Comparison of ENCODE assay signal across 8 cellular contexts in the genomic region with DNA sequence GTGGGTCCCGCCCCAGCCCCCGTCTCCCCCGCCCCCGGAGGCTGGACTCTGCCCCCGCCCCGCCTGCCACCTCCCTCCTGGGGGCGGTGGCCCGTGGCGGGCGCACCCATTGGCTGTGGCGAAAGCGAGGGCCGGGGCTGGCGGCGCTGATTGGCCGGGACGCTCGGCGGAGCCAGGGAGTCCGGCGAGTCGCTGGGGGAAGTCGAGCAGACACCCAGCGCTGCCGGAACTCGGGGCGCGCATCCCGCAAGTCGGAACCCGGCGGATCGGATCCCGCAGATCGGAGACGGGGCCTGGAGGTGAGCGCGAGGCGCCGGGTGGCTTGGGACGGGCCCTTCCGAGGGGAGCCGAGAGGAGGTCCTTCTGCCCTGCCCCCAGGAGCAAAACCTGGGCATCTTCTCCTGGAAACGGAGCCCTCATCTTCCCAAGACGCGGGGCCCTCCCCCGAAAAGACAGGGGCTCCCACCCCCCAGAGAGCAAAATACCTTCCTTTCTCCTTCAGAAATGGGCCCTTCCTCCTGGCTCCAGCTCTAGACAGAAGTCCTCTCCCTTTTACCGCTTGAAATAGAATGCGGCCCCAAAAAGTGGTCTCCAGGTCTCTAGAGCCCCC. TPM values are rescaled to one million over a fixed set of nuclear protein-coding genes. Genes with fewer than 3 reads are reported as not detected.
DNase-seq lines count a peak whose midpoint lies in the region; ATAC-seq and TF ChIP-seq lines count a peak whose summit lies in the region.

A gene (plus strand): TSS at position 205 of the 610 bp plus-strand sequence. CDS start 61,123 bp downstream, outside the sequence.

- DNase-seq in CD4-positive, alpha-beta T cell = peak; percentile 78 to 89 (median 83)
- DNase-seq in NCI-H82 treated with DMSO at 0.1 percent for 48 hours (lab: John Stamatoyannopoulos, UW; ENCODE audit: unreplicated experiment) (peak; percentile 33), mesenteric fat pad (ENCODE audit: low spot score) (peak; percentile 97)
- peak; percentile 64 to 79 (median 75) for DNase-seq in activated CD8-positive, alpha-beta memory T cell treated with anti-CD3 and anti-CD28 coated beads for 48 hours (ENCODE audit: low read depth in 2 of 3, low spot score in 2 of 3)
- DNase-seq in effector memory CD8-positive, alpha-beta T cell = peak; percentile 83 to 87 (median 85)
- DNase-seq in stimulated activated CD8-positive, alpha-beta memory T cell treated with anti-CD3 and anti-CD28 coated beads, Interleukin-15, amount 100 ng/mL, for 1 hour (ENCODE audit: low read depth) = peak; percentile 69

- H3K27ac Mint-ChIP-seq in CD4-positive, alpha-beta T cell = peak within 1 kb of the TSS; percentile 91
- H3K27ac Mint-ChIP-seq in effector memory CD8-positive, alpha-beta T cell = peak within 1 kb of the TSS; percentile 89 to 95

- H3K27me3 ChIP-seq in CD4-positive, alpha-beta T cell (ENCODE audit: control insufficient read depth, insufficient read depth, low read length) = no peaks in the 10 kb centered on the region

- no peaks in the 10 kb centered on the region for H3K9me3 Mint-ChIP-seq in CD4-positive, alpha-beta T cell
- no peaks in the 10 kb centered on the region for H3K9me3 Mint-ChIP-seq in effector memory CD8-positive, alpha-beta T cell

- no peak for TF ChIP-seq CTCF in CD4-positive, alpha-beta T cell (IDR thresholded peaks at IDR 0.05)

- intact Hi-C loops in CD4-positive, alpha-beta T cell (cut with DNase I, micrococcal nuclease) = loop anchor here (1.0 to 5.0 kb wide), 5 partner anchors 54 to 417 kb away; a partner anchor contains a TSS

- peak within 1 kb of the TSS; percentile 46 for H3K27ac ChIP-seq in CD4-positive, alpha-beta T cell (ENCODE audit: low read depth, low read length)

- POLR2A ChIA-PET in CD4-positive, alpha-beta T cell (lab: Charles Lee) = interaction anchor here (1.1 to 1.7 kb wide), 2 partner anchors 142 to 416 kb away, joined by 3 to 5 read pairs; a partner anchor contains a TSS

- peaks cover 10% of the 10 kb centered on the region for H3K36me3 Mint-ChIP-seq in CD4-positive, alpha-beta T cell (ENCODE audit: low read depth)
- peaks cover 9% of the 10 kb centered on the region for H3K36me3 Mint-ChIP-seq in effector memory CD8-positive, alpha-beta T cell (ENCODE audit: insufficient read depth)

- no peaks in the 10 kb centered on the region for H3K27me3 Mint-ChIP-seq in CD4-positive, alpha-beta T cell
- no peaks in the 10 kb centered on the region for H3K27me3 Mint-ChIP-seq in effector memory CD8-positive, alpha-beta T cell

- H3K4me3 Mint-ChIP-seq in CD4-positive, alpha-beta T cell = peak within 1 kb of the TSS; percentile 97
- H3K4me3 Mint-ChIP-seq in effector memory CD8-positive, alpha-beta T cell = peak within 1 kb of the TSS; percentile 91 to 96

- CTCF ChIA-PET in CD4-positive, alpha-beta T cell (lab: Charles Lee) = no interaction called here

- H3K9me3 ChIP-seq in CD4-positive, alpha-beta T cell (ENCODE audit: control insufficient read depth, low read length) = peaks cover 4% of the 10 kb centered on the region

- H3K4me1 Mint-ChIP-seq in CD4-positive, alpha-beta T cell (ENCODE audit: low read depth) = peaks cover 24% of the 10 kb centered on the region
- peaks cover 15% of the 10 kb centered on the region in 2 donors for H3K4me1 Mint-ChIP-seq in effector memory CD8-positive, alpha-beta T cell (ENCODE audit: low read depth in 2 of 2)

- ATAC-seq in CD4-positive, alpha-beta T cell (ENCODE audit: poor library complexity) = peak; percentile 96
- ATAC-seq in GM19395 (IDR thresholded peaks at IDR 0.05; ENCODE audit: unreplicated experiment) = peak; percentile 99
- peak; percentile 100 for ATAC-seq in HG03520 (IDR thresholded peaks at IDR 0.05; ENCODE audit: unreplicated experiment)
- ATAC-seq in effector memory CD8-positive, alpha-beta T cell (replicated peaks) = peak; percentile 96

RNA-seq across cellular contexts. Expression of the gene that starts here (rescaled TPM):
- 1 to 10 TPM; 4.1 to 4.4 TPM for total RNA-seq in CD4-positive, alpha-beta T cell
- 4.4 TPM for total RNA-seq in mesenteric fat pad

Comparison
In these comparisons a context has a peak if more than half of its experiments do, and no peak if none do; other contexts are left out.
1. Peak in every context shown above with its lines: DNase-seq, ATAC-seq and H3K27ac ChIP-seq.
2. DNase-seq: peak in every context shown above with its lines; median percentile 97 in mesenteric fat pad; 85 in effector memory CD8-positive, alpha-beta T cell; 83 in CD4-positive, alpha-beta T cell; 75 in activated CD8-positive, alpha-beta memory T cell treated with anti-CD3 and anti-CD28 coated beads for 48 hours; 69 in stimulated activated CD8-positive, alpha-beta memory T cell treated with anti-CD3 and anti-CD28 coated beads, Interleukin-15, amount 100 ng/mL, for 1 hour; 33 in NCI-H82 treated with DMSO at 0.1 percent for 48 hours.